ENCODE assay signal across 1 cellular context in the genomic region with DNA sequence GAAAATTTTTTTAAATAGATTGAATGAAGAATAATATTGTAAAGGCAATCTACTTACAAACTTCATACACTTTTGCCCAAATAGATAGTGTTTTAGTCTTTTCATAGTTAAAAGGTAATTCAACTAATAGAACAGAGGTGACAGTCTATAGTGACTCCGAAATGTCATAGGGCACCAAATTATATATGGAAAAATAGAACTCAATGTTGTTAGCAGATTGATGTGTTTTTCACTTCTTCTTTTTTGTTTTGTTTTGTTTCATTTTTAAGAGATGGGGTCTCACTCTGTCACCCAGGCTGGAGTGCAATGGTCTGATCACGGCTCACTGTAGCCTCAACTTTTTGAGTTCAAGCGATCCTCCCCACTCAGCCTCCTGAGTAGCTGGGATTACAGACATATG.
TF ChIP-seq lines count a peak whose summit lies in the region.

No MANE protein-coding gene starts in this region.

TF ChIP-seq in GM12878, 131 proteins besides CTCF, POLR2A, EP300 and RAD21 (continues in another document):
- TF ChIP-seq CHD1 (IDR thresholded peaks at IDR 0.05; ENCODE audit: low read depth, low read length) = no peak
- no peak for TF ChIP-seq YY1 (IDR thresholded peaks at IDR 0.05; ENCODE audit: low read depth, low read length)
- TF ChIP-seq, protein P1, sequence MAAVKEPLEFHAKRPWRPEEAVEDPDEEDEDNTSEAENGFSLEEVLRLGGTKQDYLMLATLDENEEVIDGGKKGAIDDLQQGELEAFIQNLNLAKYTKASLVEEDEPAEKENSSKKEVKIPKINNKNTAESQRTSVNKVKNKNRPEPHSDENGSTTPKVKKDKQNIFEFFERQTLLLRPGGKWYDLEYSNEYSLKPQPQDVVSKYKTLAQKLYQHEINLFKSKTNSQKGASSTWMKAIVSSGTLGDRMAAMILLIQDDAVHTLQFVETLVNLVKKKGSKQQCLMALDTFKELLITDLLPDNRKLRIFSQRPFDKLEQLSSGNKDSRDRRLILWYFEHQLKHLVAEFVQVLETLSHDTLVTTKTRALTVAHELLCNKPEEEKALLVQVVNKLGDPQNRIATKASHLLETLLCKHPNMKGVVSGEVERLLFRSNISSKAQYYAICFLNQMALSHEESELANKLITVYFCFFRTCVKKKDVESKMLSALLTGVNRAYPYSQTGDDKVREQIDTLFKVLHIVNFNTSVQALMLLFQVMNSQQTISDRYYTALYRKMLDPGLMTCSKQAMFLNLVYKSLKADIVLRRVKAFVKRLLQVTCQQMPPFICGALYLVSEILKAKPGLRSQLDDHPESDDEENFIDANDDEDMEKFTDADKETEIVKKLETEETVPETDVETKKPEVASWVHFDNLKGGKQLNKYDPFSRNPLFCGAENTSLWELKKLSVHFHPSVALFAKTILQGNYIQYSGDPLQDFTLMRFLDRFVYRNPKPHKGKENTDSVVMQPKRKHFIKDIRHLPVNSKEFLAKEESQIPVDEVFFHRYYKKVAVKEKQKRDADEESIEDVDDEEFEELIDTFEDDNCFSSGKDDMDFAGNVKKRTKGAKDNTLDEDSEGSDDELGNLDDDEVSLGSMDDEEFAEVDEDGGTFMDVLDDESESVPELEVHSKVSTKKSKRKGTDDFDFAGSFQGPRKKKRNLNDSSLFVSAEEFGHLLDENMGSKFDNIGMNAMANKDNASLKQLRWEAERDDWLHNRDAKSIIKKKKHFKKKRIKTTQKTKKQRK (IDR thresholded peaks at IDR 0.05; ENCODE audit: low read depth, low read length) = no peak
- TF ChIP-seq, protein P2, sequence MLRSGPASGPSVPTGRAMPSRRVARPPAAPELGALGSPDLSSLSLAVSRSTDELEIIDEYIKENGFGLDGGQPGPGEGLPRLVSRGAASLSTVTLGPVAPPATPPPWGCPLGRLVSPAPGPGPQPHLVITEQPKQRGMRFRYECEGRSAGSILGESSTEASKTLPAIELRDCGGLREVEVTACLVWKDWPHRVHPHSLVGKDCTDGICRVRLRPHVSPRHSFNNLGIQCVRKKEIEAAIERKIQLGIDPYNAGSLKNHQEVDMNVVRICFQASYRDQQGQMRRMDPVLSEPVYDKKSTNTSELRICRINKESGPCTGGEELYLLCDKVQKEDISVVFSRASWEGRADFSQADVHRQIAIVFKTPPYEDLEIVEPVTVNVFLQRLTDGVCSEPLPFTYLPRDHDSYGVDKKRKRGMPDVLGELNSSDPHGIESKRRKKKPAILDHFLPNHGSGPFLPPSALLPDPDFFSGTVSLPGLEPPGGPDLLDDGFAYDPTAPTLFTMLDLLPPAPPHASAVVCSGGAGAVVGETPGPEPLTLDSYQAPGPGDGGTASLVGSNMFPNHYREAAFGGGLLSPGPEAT (IDR thresholded peaks at IDR 0.05; ENCODE audit: low read depth) = 0 out of 2 replicates have a peak, but pooled peaks have one; percentile 16
- TF ChIP-seq, protein P3, sequence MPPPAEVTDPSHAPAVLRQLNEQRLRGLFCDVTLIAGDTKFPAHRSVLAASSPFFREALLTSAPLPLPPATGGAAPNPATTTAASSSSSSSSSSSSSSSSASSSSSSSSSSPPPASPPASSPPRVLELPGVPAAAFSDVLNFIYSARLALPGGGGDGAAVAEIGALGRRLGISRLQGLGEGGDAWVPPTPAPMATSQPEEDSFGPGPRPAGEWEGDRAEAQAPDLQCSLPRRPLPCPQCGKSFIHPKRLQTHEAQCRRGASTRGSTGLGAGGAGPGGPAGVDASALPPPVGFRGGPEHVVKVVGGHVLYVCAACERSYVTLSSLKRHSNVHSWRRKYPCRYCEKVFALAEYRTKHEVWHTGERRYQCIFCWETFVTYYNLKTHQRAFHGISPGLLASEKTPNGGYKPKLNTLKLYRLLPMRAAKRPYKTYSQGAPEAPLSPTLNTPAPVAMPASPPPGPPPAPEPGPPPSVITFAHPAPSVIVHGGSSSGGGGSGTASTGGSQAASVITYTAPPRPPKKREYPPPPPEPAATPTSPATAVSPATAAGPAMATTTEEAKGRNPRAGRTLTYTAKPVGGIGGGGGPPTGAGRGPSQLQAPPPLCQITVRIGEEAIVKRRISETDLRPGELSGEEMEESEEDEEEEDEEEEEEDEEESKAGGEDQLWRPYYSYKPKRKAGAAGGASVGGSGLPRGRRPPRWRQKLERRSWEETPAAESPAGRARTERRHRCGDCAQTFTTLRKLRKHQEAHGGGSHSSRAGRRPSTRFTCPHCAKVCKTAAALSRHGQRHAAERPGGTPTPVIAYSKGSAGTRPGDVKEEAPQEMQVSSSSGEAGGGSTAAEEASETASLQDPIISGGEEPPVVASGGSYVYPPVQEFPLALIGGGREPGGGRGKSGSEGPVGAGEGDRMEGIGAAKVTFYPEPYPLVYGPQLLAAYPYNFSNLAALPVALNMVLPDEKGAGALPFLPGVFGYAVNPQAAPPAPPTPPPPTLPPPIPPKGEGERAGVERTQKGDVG (CRISPR knock-in tag; IDR thresholded peaks at IDR 0.05) = no peak
- TF ChIP-seq, protein P4, sequence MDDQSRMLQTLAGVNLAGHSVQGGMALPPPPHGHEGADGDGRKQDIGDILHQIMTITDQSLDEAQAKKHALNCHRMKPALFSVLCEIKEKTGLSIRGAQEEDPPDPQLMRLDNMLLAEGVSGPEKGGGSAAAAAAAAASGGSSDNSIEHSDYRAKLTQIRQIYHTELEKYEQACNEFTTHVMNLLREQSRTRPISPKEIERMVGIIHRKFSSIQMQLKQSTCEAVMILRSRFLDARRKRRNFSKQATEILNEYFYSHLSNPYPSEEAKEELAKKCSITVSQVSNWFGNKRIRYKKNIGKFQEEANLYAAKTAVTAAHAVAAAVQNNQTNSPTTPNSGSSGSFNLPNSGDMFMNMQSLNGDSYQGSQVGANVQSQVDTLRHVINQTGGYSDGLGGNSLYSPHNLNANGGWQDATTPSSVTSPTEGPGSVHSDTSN (IDR thresholded peaks at IDR 0.05; ENCODE audit: insufficient replicate concordance, low read depth, low read length) = no peak
- TF ChIP-seq SPI1 (IDR thresholded peaks at IDR 0.05; ENCODE audit: borderline replicate concordance, insufficient read depth, low read depth, low read length) = peak; percentile 83
- TF ChIP-seq, protein P5, sequence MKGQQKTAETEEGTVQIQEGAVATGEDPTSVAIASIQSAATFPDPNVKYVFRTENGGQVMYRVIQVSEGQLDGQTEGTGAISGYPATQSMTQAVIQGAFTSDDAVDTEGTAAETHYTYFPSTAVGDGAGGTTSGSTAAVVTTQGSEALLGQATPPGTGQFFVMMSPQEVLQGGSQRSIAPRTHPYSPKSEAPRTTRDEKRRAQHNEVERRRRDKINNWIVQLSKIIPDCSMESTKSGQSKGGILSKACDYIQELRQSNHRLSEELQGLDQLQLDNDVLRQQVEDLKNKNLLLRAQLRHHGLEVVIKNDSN (IDR thresholded peaks at IDR 0.05; ENCODE audit: borderline replicate concordance, extremely low read length, insufficient read depth, low read depth, low read length) = no peak
- TF ChIP-seq, protein P6, sequence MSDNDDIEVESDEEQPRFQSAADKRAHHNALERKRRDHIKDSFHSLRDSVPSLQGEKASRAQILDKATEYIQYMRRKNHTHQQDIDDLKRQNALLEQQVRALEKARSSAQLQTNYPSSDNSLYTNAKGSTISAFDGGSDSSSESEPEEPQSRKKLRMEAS (IDR thresholded peaks at IDR 0.05; ENCODE audit: low read depth, low read length) = no peak
- no peak for TF ChIP-seq KAT2A (conservative IDR thresholded peaks at IDR 0.05; ENCODE audit: control insufficient read depth, low read depth, low read length)
- peak; percentile 28; the same call in 1 of the 2 replicates for TF ChIP-seq IKZF1 (conservative IDR thresholded peaks at IDR 0.05)
- TF ChIP-seq SUZ12 (IDR thresholded peaks at IDR 0.05; ENCODE audit: unreplicated experiment) = no peak
- TF ChIP-seq, protein P7, sequence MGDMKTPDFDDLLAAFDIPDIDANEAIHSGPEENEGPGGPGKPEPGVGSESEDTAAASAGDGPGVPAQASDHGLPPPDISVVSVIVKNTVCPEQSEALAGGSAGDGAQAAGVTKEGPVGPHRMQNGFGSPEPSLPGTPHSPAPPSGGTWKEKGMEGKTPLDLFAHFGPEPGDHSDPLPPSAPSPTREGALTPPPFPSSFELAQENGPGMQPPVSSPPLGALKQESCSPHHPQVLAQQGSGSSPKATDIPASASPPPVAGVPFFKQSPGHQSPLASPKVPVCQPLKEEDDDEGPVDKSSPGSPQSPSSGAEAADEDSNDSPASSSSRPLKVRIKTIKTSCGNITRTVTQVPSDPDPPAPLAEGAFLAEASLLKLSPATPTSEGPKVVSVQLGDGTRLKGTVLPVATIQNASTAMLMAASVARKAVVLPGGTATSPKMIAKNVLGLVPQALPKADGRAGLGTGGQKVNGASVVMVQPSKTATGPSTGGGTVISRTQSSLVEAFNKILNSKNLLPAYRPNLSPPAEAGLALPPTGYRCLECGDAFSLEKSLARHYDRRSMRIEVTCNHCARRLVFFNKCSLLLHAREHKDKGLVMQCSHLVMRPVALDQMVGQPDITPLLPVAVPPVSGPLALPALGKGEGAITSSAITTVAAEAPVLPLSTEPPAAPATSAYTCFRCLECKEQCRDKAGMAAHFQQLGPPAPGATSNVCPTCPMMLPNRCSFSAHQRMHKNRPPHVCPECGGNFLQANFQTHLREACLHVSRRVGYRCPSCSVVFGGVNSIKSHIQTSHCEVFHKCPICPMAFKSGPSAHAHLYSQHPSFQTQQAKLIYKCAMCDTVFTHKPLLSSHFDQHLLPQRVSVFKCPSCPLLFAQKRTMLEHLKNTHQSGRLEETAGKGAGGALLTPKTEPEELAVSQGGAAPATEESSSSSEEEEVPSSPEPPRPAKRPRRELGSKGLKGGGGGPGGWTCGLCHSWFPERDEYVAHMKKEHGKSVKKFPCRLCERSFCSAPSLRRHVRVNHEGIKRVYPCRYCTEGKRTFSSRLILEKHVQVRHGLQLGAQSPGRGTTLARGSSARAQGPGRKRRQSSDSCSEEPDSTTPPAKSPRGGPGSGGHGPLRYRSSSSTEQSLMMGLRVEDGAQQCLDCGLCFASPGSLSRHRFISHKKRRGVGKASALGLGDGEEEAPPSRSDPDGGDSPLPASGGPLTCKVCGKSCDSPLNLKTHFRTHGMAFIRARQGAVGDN (IDR thresholded peaks at IDR 0.05) = no peak
- no peak for TF ChIP-seq ESRRA (IDR thresholded peaks at IDR 0.05; ENCODE audit: low read length)
- TF ChIP-seq ZNF384 (IDR thresholded peaks at IDR 0.05; ENCODE audit: borderline replicate concordance, low read depth, low read length) = no peak
- no peak for TF ChIP-seq ZNF24 (IDR thresholded peaks at IDR 0.05)
- TF ChIP-seq, protein P8, sequence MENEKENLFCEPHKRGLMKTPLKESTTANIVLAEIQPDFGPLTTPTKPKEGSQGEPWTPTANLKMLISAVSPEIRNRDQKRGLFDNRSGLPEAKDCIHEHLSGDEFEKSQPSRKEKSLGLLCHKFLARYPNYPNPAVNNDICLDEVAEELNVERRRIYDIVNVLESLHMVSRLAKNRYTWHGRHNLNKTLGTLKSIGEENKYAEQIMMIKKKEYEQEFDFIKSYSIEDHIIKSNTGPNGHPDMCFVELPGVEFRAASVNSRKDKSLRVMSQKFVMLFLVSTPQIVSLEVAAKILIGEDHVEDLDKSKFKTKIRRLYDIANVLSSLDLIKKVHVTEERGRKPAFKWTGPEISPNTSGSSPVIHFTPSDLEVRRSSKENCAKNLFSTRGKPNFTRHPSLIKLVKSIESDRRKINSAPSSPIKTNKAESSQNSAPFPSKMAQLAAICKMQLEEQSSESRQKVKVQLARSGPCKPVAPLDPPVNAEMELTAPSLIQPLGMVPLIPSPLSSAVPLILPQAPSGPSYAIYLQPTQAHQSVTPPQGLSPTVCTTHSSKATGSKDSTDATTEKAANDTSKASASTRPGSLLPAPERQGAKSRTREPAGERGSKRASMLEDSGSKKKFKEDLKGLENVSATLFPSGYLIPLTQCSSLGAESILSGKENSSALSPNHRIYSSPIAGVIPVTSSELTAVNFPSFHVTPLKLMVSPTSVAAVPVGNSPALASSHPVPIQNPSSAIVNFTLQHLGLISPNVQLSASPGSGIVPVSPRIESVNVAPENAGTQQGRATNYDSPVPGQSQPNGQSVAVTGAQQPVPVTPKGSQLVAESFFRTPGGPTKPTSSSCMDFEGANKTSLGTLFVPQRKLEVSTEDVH (IDR thresholded peaks at IDR 0.05; ENCODE audit: low read depth, partially characterized antibody) = no peak
- TF ChIP-seq HDGF (IDR thresholded peaks at IDR 0.05) = 0 out of 2 replicates have a peak, but pooled peaks have one; percentile 31
- TF ChIP-seq, protein P9, sequence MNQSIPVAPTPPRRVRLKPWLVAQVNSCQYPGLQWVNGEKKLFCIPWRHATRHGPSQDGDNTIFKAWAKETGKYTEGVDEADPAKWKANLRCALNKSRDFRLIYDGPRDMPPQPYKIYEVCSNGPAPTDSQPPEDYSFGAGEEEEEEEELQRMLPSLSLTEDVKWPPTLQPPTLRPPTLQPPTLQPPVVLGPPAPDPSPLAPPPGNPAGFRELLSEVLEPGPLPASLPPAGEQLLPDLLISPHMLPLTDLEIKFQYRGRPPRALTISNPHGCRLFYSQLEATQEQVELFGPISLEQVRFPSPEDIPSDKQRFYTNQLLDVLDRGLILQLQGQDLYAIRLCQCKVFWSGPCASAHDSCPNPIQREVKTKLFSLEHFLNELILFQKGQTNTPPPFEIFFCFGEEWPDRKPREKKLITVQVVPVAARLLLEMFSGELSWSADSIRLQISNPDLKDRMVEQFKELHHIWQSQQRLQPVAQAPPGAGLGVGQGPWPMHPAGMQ (IDR thresholded peaks at IDR 0.05; ENCODE audit: borderline replicate concordance) = no peak
- TF ChIP-seq EGR1 (IDR thresholded peaks at IDR 0.05; ENCODE audit: borderline replicate concordance in 1 of 2, low read depth in 2 of 2, low read length in 2 of 2) = no peak
- no peak for TF ChIP-seq NFXL1 (IDR thresholded peaks at IDR 0.05; ENCODE audit: borderline replicate concordance)
- TF ChIP-seq, protein P10, sequence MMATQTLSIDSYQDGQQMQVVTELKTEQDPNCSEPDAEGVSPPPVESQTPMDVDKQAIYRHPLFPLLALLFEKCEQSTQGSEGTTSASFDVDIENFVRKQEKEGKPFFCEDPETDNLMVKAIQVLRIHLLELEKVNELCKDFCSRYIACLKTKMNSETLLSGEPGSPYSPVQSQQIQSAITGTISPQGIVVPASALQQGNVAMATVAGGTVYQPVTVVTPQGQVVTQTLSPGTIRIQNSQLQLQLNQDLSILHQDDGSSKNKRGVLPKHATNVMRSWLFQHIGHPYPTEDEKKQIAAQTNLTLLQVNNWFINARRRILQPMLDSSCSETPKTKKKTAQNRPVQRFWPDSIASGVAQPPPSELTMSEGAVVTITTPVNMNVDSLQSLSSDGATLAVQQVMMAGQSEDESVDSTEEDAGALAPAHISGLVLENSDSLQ (IDR thresholded peaks at IDR 0.05) = 0 out of 2 replicates have a peak, but pooled peaks have one; percentile 27
- no peak for TF ChIP-seq ZNF217 (IDR thresholded peaks at IDR 0.05)
- TF ChIP-seq, protein P11, sequence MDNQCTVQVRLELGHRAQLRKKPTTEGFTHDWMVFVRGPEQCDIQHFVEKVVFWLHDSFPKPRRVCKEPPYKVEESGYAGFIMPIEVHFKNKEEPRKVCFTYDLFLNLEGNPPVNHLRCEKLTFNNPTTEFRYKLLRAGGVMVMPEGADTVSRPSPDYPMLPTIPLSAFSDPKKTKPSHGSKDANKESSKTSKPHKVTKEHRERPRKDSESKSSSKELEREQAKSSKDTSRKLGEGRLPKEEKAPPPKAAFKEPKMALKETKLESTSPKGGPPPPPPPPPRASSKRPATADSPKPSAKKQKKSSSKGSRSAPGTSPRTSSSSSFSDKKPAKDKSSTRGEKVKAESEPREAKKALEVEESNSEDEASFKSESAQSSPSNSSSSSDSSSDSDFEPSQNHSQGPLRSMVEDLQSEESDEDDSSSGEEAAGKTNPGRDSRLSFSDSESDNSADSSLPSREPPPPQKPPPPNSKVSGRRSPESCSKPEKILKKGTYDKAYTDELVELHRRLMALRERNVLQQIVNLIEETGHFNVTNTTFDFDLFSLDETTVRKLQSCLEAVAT (IDR thresholded peaks at IDR 0.05) = 0 out of 2 replicates have a peak, but pooled peaks have one; percentile 25
- TF ChIP-seq TARDBP (IDR thresholded peaks at IDR 0.05; ENCODE audit: borderline replicate concordance) = no peak
- no peak for TF ChIP-seq ZNF207 (IDR thresholded peaks at IDR 0.05; ENCODE audit: borderline replicate concordance)
- no peak for TF ChIP-seq ETV6 (conservative IDR thresholded peaks at IDR 0.05 in 1 of 2, IDR thresholded peaks at IDR 0.05 in 1 of 2; ENCODE audit: borderline replicate concordance in 1 of 2, low read depth in 1 of 2)
- no peak for TF ChIP-seq WRNIP1 (IDR thresholded peaks at IDR 0.05; ENCODE audit: borderline replicate concordance, low read depth, low read length)
- TF ChIP-seq MEF2B (IDR thresholded peaks at IDR 0.05; ENCODE audit: partially characterized antibody, poor library complexity, severe bottlenecking) = peak; percentile 8
